8 cellular contexts compared by ENCODE assay signal in the genomic region with DNA sequence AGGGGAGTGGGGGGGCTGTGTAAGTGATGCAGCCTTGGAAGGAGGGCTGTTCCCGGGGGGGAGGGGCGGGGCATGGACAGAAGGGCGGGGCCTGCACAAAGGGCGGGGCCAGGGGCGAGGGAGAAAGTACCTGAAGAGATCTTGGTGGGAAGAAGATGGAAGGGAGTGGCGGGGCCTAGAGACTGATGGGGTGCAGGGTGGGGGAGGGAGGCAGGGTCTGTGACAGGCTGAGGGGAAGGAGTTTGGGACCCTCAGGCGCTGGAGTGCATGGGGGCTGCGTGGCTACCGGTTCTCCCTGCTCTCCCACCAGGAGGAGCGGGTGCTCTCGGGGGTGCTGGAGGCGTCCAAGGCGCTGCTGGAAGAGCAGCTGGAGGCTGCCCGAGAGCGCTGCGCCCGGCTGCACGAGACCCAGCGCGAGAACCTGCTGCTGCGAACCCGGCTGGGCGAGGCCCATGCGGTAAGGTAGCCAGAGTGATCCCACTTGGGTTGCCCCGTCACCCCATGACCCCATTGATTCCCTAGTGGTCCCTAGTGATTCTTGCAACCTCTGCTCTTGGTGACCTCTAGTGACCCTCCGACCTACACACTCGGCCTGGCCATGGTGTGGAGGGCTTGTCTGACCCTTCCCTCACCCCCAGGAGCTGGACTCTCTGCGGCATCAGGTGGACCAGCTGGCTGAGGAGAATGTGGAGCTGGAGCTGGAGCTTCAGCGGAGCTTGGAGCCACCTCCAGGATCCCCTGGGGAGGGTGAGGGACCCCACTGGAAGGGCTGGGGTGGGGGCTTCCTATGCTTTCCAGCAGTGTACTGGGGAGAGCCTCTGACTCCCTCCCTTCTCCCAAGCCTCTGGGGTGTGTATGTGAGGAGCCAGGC. TPM values are rescaled to one million over a fixed set of nuclear protein-coding genes. Genes with fewer than 3 reads are reported as not detected.
A peak's percentile ranks its signal among the peaks of the same experiment; 100 is the strongest.
DNase-seq lines count a peak whose midpoint lies in the region; ATAC-seq and TF ChIP-seq lines count a peak whose summit lies in the region.

No MANE protein-coding gene starts in this region.

- peaks cover 14 to 39% of the 10 kb centered on the region in 2 experiments for H3K4me1 ChIP-seq in HCT116 (ENCODE audit: control insufficient read depth in 1 of 2, insufficient read depth in 2 of 2, low read length in 2 of 2)
- H3K4me1 ChIP-seq in mesodermal cell (ENCODE audit: control insufficient read depth, insufficient read depth, low read length, poor library complexity, severe bottlenecking): no peaks in the 10 kb centered on the region

- DNase-seq in 8988T (peak; percentile 85), HCT116 (ENCODE audit: low read depth, low spot score) (no peak), coronary artery (ENCODE audit: low spot score) (peak; percentile 69), NCI-H748 treated with DMSO at 0.1 percent for 48 hours (lab: John Stamatoyannopoulos, UW) (no peak), DMS79 (lab: John Stamatoyannopoulos, UW) (no peak)

- ATAC-seq in HCT116 (peak; percentile 52), GM18873 (IDR thresholded peaks at IDR 0.05; ENCODE audit: low FRiP score, unreplicated experiment) (no peak), HG03095 (IDR thresholded peaks at IDR 0.05; ENCODE audit: unreplicated experiment) (no peak)

- POLR2A ChIA-PET in HCT116 (lab: Charles Lee): interaction anchor here (0.5 to 1.4 kb wide), 10 partner anchors 10 to 1428 kb away, joined by 3 to 16 read pairs (median 5); a partner anchor contains a TSS

- H3K4me2 ChIP-seq in HCT116 (ENCODE audit: low read length): peak overlapping the region; percentile 92

- H3K79me2 ChIP-seq in HCT116 (ENCODE audit: insufficient read depth, low read length): no peaks in the 10 kb centered on the region

- no peak for TF ChIP-seq POLR2A in HCT116 (IDR thresholded peaks at IDR 0.05; ENCODE audit: borderline replicate concordance, extremely low read depth, insufficient read depth, insufficient read length)

- no peak overlapping the region for H2AFZ ChIP-seq in HCT116 (ENCODE audit: low read depth, low read length, poor library complexity, severe bottlenecking)

- peak overlapping the region; percentile 16 to 61; a peak in 2 of 4 replicates for H3K4me3 ChIP-seq in HCT116 (replicated peaks in 1 of 2; ENCODE audit: low read depth in 1 of 2, low read length in 2 of 2)
- H3K4me3 ChIP-seq in coronary artery: peak overlapping the region; percentile 67
- peak overlapping the region; percentile 16 for H3K4me3 ChIP-seq in mesodermal cell (ENCODE audit: extremely low read depth, insufficient read depth, low read length, poor library complexity, severe bottlenecking)

- 89 to 92% methylated on average over 23 of the region's 29 CpGs for WGBS in mesodermal cell (ENCODE audit: insufficient coverage in 2 of 2), 2 experiments

- CTCF ChIA-PET in HCT116 (lab: Charles Lee): interaction anchor here (0.9 to 3.9 kb wide), 7 partner anchors 11 to 306 kb away, joined by 3 to 46 read pairs (median 5); a partner anchor contains a TSS

- no peaks in the 10 kb centered on the region for H3K27me3 ChIP-seq in HCT116 (ENCODE audit: insufficient read depth, low read length)

- no peaks in the 10 kb centered on the region for H4K20me1 ChIP-seq in HCT116 (ENCODE audit: insufficient read depth)

- H3K27ac ChIP-seq in HCT116 (ENCODE audit: low read depth, low read length): peak overlapping the region; percentile 58; the same call in 1 of the 2 replicates
- peak overlapping the region in 1 of 2 donors; percentile 77 for H3K27ac ChIP-seq in coronary artery
- no peak overlapping the region for H3K27ac ChIP-seq in mesodermal cell (ENCODE audit: low read depth, low read length, severe bottlenecking)

- intact Hi-C loops in HCT116 (cut with micrococcal nuclease): loop anchor here (5.0 kb wide), 1 partner anchor 36 kb away; a partner anchor contains a TSS

- no peak for TF ChIP-seq CTCF in HCT116 (IDR thresholded peaks at IDR 0.05 in 2 of 3, conservative IDR thresholded peaks at IDR 0.05 in 1 of 3; ENCODE audit: borderline replicate concordance in 1 of 3, insufficient read depth in 1 of 3, low read depth in 2 of 3, low read length in 2 of 3)
- no peak for TF ChIP-seq CTCF in coronary artery (IDR thresholded peaks at IDR 0.05)

- H3K9me2 ChIP-seq in HCT116 (ENCODE audit: insufficient read depth): no peaks in the 10 kb centered on the region

- no peak for TF ChIP-seq RAD21 in HCT116 (IDR thresholded peaks at IDR 0.05; ENCODE audit: low read depth)

- RAD21 ChIA-PET in HCT116 (lab: Charles Lee; ENCODE audit: low non-redundant PET in 1 of 2, low total read pairs in 2 of 2, uncharacterized antibody in 2 of 2, unreplicated experiment in 2 of 2): interaction anchor here (0.6 to 2.7 kb wide), 4 partner anchors 11 to 138 kb away, joined by 4 to 14 read pairs (median 6); a partner anchor contains a TSS

- H3K9me3 ChIP-seq in HCT116 (ENCODE audit: control insufficient read depth in 1 of 2, insufficient read depth in 1 of 2, low read depth in 1 of 2, low read length in 2 of 2) (no peaks in the 10 kb centered on the region), mesodermal cell (ENCODE audit: control insufficient read depth, low read length) (no peaks in the 10 kb centered on the region)

- H3K9ac ChIP-seq in HCT116 (ENCODE audit: low read length): no peak overlapping the region

- no TSS peak for BruUV-seq in HCT116 (replicated peaks; lab: Mats Ljungman, UMichigan)

- H3K36me3 ChIP-seq in HCT116 (ENCODE audit: control insufficient read depth in 1 of 2, insufficient read depth in 2 of 2, low read length in 2 of 2) (no peaks in the 10 kb centered on the region), mesodermal cell (ENCODE audit: control insufficient read depth, insufficient read depth, low read length) (no peaks in the 10 kb centered on the region)

TF ChIP-seq in HCT116, 20 proteins besides CTCF, POLR2A, EP300 and RAD21:
- TF ChIP-seq CEBPB (IDR thresholded peaks at IDR 0.05; ENCODE audit: low read depth): no peak
- TF ChIP-seq, protein P1, sequence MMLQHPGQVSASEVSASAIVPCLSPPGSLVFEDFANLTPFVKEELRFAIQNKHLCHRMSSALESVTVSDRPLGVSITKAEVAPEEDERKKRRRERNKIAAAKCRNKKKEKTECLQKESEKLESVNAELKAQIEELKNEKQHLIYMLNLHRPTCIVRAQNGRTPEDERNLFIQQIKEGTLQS (IDR thresholded peaks at IDR 0.05): no peak
- no peak for TF ChIP-seq SP1 (IDR thresholded peaks at IDR 0.05; ENCODE audit: low read depth)
- TF ChIP-seq ZNF274 (IDR thresholded peaks at IDR 0.05; ENCODE audit: low read depth, low read length): no peak
- TF ChIP-seq, protein P2, sequence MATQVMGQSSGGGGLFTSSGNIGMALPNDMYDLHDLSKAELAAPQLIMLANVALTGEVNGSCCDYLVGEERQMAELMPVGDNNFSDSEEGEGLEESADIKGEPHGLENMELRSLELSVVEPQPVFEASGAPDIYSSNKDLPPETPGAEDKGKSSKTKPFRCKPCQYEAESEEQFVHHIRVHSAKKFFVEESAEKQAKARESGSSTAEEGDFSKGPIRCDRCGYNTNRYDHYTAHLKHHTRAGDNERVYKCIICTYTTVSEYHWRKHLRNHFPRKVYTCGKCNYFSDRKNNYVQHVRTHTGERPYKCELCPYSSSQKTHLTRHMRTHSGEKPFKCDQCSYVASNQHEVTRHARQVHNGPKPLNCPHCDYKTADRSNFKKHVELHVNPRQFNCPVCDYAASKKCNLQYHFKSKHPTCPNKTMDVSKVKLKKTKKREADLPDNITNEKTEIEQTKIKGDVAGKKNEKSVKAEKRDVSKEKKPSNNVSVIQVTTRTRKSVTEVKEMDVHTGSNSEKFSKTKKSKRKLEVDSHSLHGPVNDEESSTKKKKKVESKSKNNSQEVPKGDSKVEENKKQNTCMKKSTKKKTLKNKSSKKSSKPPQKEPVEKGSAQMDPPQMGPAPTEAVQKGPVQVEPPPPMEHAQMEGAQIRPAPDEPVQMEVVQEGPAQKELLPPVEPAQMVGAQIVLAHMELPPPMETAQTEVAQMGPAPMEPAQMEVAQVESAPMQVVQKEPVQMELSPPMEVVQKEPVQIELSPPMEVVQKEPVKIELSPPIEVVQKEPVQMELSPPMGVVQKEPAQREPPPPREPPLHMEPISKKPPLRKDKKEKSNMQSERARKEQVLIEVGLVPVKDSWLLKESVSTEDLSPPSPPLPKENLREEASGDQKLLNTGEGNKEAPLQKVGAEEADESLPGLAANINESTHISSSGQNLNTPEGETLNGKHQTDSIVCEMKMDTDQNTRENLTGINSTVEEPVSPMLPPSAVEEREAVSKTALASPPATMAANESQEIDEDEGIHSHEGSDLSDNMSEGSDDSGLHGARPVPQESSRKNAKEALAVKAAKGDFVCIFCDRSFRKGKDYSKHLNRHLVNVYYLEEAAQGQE (IDR thresholded peaks at IDR 0.05; ENCODE audit: low read depth): no peak
- TF ChIP-seq FOSL1 (IDR thresholded peaks at IDR 0.05; ENCODE audit: low read depth): no peak

RNA-seq across cellular contexts. Expression of a gene that starts 3.1 kb away (rescaled TPM):
- total RNA-seq in HCT116 (2021; ENCODE audit: unreplicated experiment): 14.7 TPM
- polyA plus RNA-seq in HCT116 (2012): 18.7 and 19.8 TPM in 2 replicates
- 4.0 TPM for polyA plus RNA-seq in mesodermal cell (2013, experiment 1 of 2)
- 1.4 TPM for polyA plus RNA-seq in mesodermal cell (2013, experiment 2 of 2)

RNA-seq across cellular contexts. Expression of a gene that starts 15.9 kb away (rescaled TPM):
- 67.3 TPM for total RNA-seq in HCT116 (2021; ENCODE audit: unreplicated experiment)
- polyA plus RNA-seq in HCT116 (2012): 47.4 and 53.2 TPM in 2 replicates
- 20.9 TPM for polyA plus RNA-seq in mesodermal cell (2013, experiment 1 of 2)
- 19.9 TPM for polyA plus RNA-seq in mesodermal cell (2013, experiment 2 of 2)

RNA-seq across cellular contexts. Expression of a gene that starts 25.2 kb away (rescaled TPM):
- total RNA-seq in HCT116 (2021; ENCODE audit: unreplicated experiment): 267 TPM
- 452 and 454 TPM in 2 replicates for polyA plus RNA-seq in HCT116 (2012)
- 204 TPM for polyA plus RNA-seq in mesodermal cell (2013, experiment 1 of 2)
- 182 TPM for polyA plus RNA-seq in mesodermal cell (2013, experiment 2 of 2)

RNA-seq across cellular contexts. Expression of a gene that starts 25.7 kb away (rescaled TPM):
- 328 TPM for total RNA-seq in HCT116 (2021; ENCODE audit: unreplicated experiment)
- 348 and 366 TPM in 2 replicates for polyA plus RNA-seq in HCT116 (2012)
- polyA plus RNA-seq in mesodermal cell (2013, experiment 1 of 2): 176 TPM
- 186 TPM for polyA plus RNA-seq in mesodermal cell (2013, experiment 2 of 2)

RNA-seq across cellular contexts. Expression of a gene that starts 37.8 kb away (rescaled TPM):
- total RNA-seq in HCT116 (2021; ENCODE audit: unreplicated experiment): 62.7 TPM
- 37.8 and 43.4 TPM in 2 replicates for polyA plus RNA-seq in HCT116 (2012)
- 24.1 TPM for polyA plus RNA-seq in mesodermal cell (2013, experiment 1 of 2)
- 17.7 TPM for polyA plus RNA-seq in mesodermal cell (2013, experiment 2 of 2)

Comparison
In these comparisons a context has a peak if more than half of its experiments do, and no peak if none do; other contexts are left out.
1. DNase-seq: peak in 8988T (single experiment) and coronary artery (single experiment); none in HCT116 (single experiment), NCI-H748 treated with DMSO at 0.1 percent for 48 hours (single experiment) and DMS79 (single experiment).
2. H3K4me3 ChIP-seq: peak in every context shown above with its lines; median percentile 67 in coronary artery; 38 in HCT116; 16 in mesodermal cell.